ENCODE assay signal across 15 cellular contexts in genomic region chr19:39154626-39155100, GRCh38. TPM values are rescaled to one million over a fixed set of nuclear protein-coding genes. Genes with fewer than 3 reads are reported as not detected.
DNase-seq lines count a peak whose midpoint lies in the region; ATAC-seq and TF ChIP-seq lines count a peak whose summit lies in the region.
"Had no signal": no experiment of that assay in that cellular context is flagged by ENCODE, and none has a peak within 500 bp of the region (broad histone marks: within the 10 kb centered on the region; RNA-seq: fewer than 3 reads in every experiment).

No MANE protein-coding gene starts in this region.

- peak overlapping the region; percentile 81 for H3K27ac ChIP-seq in PC-3 (ENCODE audit: low read length)
- H3K27ac ChIP-seq in neuronal stem cell (replicated peaks; ENCODE audit: low read length): no peak overlapping the region

- no peak overlapping the region for H4K91ac ChIP-seq in neuronal stem cell (ENCODE audit: low read depth, low read length, poor library complexity)

- peak; percentile 56 for ATAC-seq in PC-3

- H3K4me1 ChIP-seq in PC-3 (ENCODE audit: insufficient read depth, low read length) (peaks cover 32% of the 10 kb centered on the region), neuronal stem cell (ENCODE audit: control insufficient read depth in 2 of 2, insufficient read depth in 1 of 2, low read depth in 1 of 2, low read length in 2 of 2) (peaks cover 0 to 29% of the 10 kb centered on the region in 2 donors)

- H3K27ac Mint-ChIP-seq in Calu3 (ENCODE audit: unreplicated experiment) (peak overlapping the region; percentile 77), chondrocyte (ENCODE audit: unreplicated experiment) (no peak overlapping the region)

- no CpG with 5 or more reads among the region's 11 CpGs for WGBS in neuronal stem cell (ENCODE audit: extremely low coverage in 2 of 2, insufficient read length in 2 of 2, insufficient replicate concordance in 1 of 2), 2 donors

- BruUV-seq in Calu3 (replicated peaks; lab: Mats Ljungman, UMichigan) (no TSS peak), PC-3 (replicated peaks; lab: Mats Ljungman, UMichigan) (no TSS peak)

- H3K18ac ChIP-seq in neuronal stem cell (ENCODE audit: low read length): no peak overlapping the region

- H3K36me3 Mint-ChIP-seq in Calu3 (ENCODE audit: insufficient read depth, unreplicated experiment): peaks cover 27% of the 10 kb centered on the region
- no peaks in the 10 kb centered on the region for H3K36me3 Mint-ChIP-seq in chondrocyte (ENCODE audit: low read depth)

- no peak for TF ChIP-seq POLR2A in erythroblast (IDR thresholded peaks at IDR 0.05; ENCODE audit: low read length)

- no peaks in the 10 kb centered on the region for H3K36me3 ChIP-seq in PC-3 (ENCODE audit: low read depth, low read length)
- H3K36me3 ChIP-seq in neuronal stem cell (replicated peaks in 1 of 2; ENCODE audit: control insufficient read depth in 2 of 2, insufficient read depth in 2 of 2, low read length in 2 of 2): peaks cover 0 to 5% of the 10 kb centered on the region in 2 donors

- H3K4me1 Mint-ChIP-seq in Calu3 (ENCODE audit: low read depth, unreplicated experiment): peaks cover 55% of the 10 kb centered on the region
- peaks cover 15% of the 10 kb centered on the region for H3K4me1 Mint-ChIP-seq in chondrocyte (ENCODE audit: low read depth)

- H3K4me3 Mint-ChIP-seq in Calu3 (ENCODE audit: low read depth, unreplicated experiment) (peak overlapping the region; percentile 61), chondrocyte (ENCODE audit: unreplicated experiment) (no peak overlapping the region)
- H3K4me3 Mint-ChIP-seq: CD4-positive, alpha-beta memory T cell had no signal

- no peaks in the 10 kb centered on the region for H3K9me2 ChIP-seq in PC-3 (replicated peaks; ENCODE audit: low read length)

- no peak overlapping the region for H3K14ac ChIP-seq in neuronal stem cell (ENCODE audit: low read length)

- POLR2A ChIA-PET in PC-3 (lab: Charles Lee; ENCODE audit: unreplicated experiment): no interaction called here

- H3K4me2 ChIP-seq in PC-3 (ENCODE audit: low read length) (peak overlapping the region; percentile 59), neuronal stem cell (ENCODE audit: insufficient read depth, low read length, poor library complexity, severe bottlenecking) (no peak overlapping the region)

- DNase-seq in Calu3 (peak; percentile 96), PC-3 (peak; percentile 75), erythroblast (lab: John Stamatoyannopoulos, UW) (peak; percentile 42 to 69), neuronal stem cell (ENCODE audit: low spot score) (no peak), NCI-H345 treated with DMSO at 0.1 percent for 48 hours (lab: John Stamatoyannopoulos, UW; ENCODE audit: unreplicated experiment) (no peak), chondrocyte (ENCODE audit: low spot score) (no peak), AG20443 (ENCODE audit: low spot score) (no peak), HuH-7.5 (ENCODE audit: low spot score) (no peak)
- DNase-seq: activated CD8-positive, alpha-beta memory T cell treated with anti-CD3 and anti-CD28 coated beads, Interleukin-2, amount 50 U/mL, for 48 hours; anterior cingulate cortex; CD4-positive, alpha-beta memory T cell; NCI-H1694 treated with DMSO at 0.1 percent for 48 hours; stimulated activated CD4-positive, alpha-beta T cell treated with anti-CD3 and anti-CD28 coated beads, Interleukin-2, amount 100 ng/mL, for 48 hours had no signal

- no peaks in the 10 kb centered on the region for H3F3A ChIP-seq in PC-3 (ENCODE audit: low read length, unreplicated experiment)

- intact Hi-C loops in Calu3 (cut with micrococcal nuclease; ENCODE audit: unreplicated experiment) (loop anchor here (5.0 kb wide), 1 partner anchor 373 kb away; no protein-coding TSS in a partner anchor), PC-3 (cut with micrococcal nuclease) (no loop called here)

- H2BK15ac ChIP-seq in neuronal stem cell (ENCODE audit: low read length): no peak overlapping the region

- H2BK120ac ChIP-seq in neuronal stem cell (ENCODE audit: low read depth, low read length): no peak overlapping the region

- H3K9ac ChIP-seq in PC-3 (ENCODE audit: low read length) (peak overlapping the region; percentile 40; the same call in 1 of the 2 replicates), neuronal stem cell (ENCODE audit: low read depth, low read length, poor library complexity) (no peak overlapping the region)

- H3K23ac ChIP-seq in neuronal stem cell (ENCODE audit: low read depth, low read length, poor library complexity): no peak overlapping the region

- H2BK12ac ChIP-seq in neuronal stem cell (ENCODE audit: low read length): no peak overlapping the region

- H4K20me1 ChIP-seq in PC-3 (ENCODE audit: low read length): no peaks in the 10 kb centered on the region

- peak overlapping the region; percentile 60 for H2AK5ac ChIP-seq in neuronal stem cell (ENCODE audit: low read depth, low read length)

- no peak overlapping the region for H4K8ac ChIP-seq in neuronal stem cell (ENCODE audit: low read depth, low read length)

- peaks cover 66% of the 10 kb centered on the region for H3K79me2 ChIP-seq in PC-3 (ENCODE audit: low read length)

- H3K4me3 ChIP-seq in PC-3 (ENCODE audit: low read length) (no peak overlapping the region), neuronal stem cell (ENCODE audit: low read length in 2 of 2) (no peak overlapping the region)

- H3K4ac ChIP-seq in neuronal stem cell (ENCODE audit: low read length): no peak overlapping the region

- H3K9me3 ChIP-seq in PC-3 (ENCODE audit: low read length) (no peaks in the 10 kb centered on the region), neuronal stem cell (replicated peaks in 1 of 2; ENCODE audit: control insufficient read depth in 2 of 2, insufficient read depth in 1 of 2, low read depth in 1 of 2, low read length in 2 of 2) (peaks cover 0 to 3% of the 10 kb centered on the region in 2 donors)

- H2AFZ ChIP-seq in PC-3 (ENCODE audit: low read length) (no peak overlapping the region), neuronal stem cell (ENCODE audit: low read length) (no peak overlapping the region)

- TF ChIP-seq CTCF in Calu3 (IDR thresholded peaks at IDR 0.05; ENCODE audit: unreplicated experiment) (peak; percentile 57), PC-3 (conservative IDR thresholded peaks at IDR 0.05; ENCODE audit: low read depth, low read length) (0 out of 2 replicates have a peak, but pooled peaks have one; percentile 9), chondrocyte (IDR thresholded peaks at IDR 0.05) (no peak)

- H3K27me3 ChIP-seq in PC-3 (ENCODE audit: low read length): no peaks in the 10 kb centered on the region
- H3K27me3 ChIP-seq in neuronal stem cell (ENCODE audit: control insufficient read depth in 3 of 3, insufficient read depth in 3 of 3, low read depth in 1 of 3, low read length in 3 of 3): peaks cover 0 to 2% (median 0%) of the 10 kb centered on the region in 3 experiments

- H3K79me1 ChIP-seq in neuronal stem cell (ENCODE audit: low read depth, low read length): peaks cover 25% of the 10 kb centered on the region

- CTCF ChIA-PET in Calu3 (lab: Charles Lee): interaction anchor here (0.5 to 1.4 kb wide), 3 partner anchors 12 to 184 kb away, joined by 3 to 5 read pairs (median 3); no protein-coding TSS in a partner anchor
- CTCF ChIA-PET in PC-3 (lab: Charles Lee): no interaction called here

- peak overlapping the region; percentile 28 for H2BK5ac ChIP-seq in neuronal stem cell (ENCODE audit: low read length)

- H3K9me3 Mint-ChIP-seq in Calu3 (ENCODE audit: low read depth, unreplicated experiment): no peaks in the 10 kb centered on the region
- H3K9me3 Mint-ChIP-seq in chondrocyte (ENCODE audit: low read depth): no peaks in the 10 kb centered on the region

- H3K27me3 Mint-ChIP-seq in Calu3 (ENCODE audit: unreplicated experiment) (no peaks in the 10 kb centered on the region), chondrocyte (ENCODE audit: low read depth) (no peaks in the 10 kb centered on the region)
- H3K27me3 Mint-ChIP-seq: CD4-positive, alpha-beta memory T cell had no signal

RNA-seq across cellular contexts. Expression of gene PAK4, which starts 29.1 kb away (rescaled TPM):
- 75.7 and 89.2 TPM in 2 replicates for total RNA-seq in Calu3 (2022)
- total RNA-seq in PC-3 (2014; rRNA removed): 13.5 and 16.2 TPM in 2 replicates
- 102 TPM for polyA plus RNA-seq in neuronal stem cell (2013, experiment 1 of 2)
- polyA plus RNA-seq in neuronal stem cell (2013, experiment 2 of 2): 96.5 TPM
- total RNA-seq in chondrocyte: 12.3 to 16.7 TPM (median 14.4 TPM) in 3 replicates

RNA-seq across cellular contexts. Expression of gene NCCRP1, which starts 42.1 kb away (rescaled TPM):
- total RNA-seq in Calu3 (2022): 2.0 and 2.1 TPM in 2 replicates
- total RNA-seq in PC-3 (2014; rRNA removed): 2.2 and 6.2 TPM in 2 replicates
- 2.0 TPM for polyA plus RNA-seq in neuronal stem cell (2013, experiment 1 of 2)
- 1.6 TPM for polyA plus RNA-seq in neuronal stem cell (2013, experiment 2 of 2)
- not detected in 3 replicates for total RNA-seq in chondrocyte
- total RNA-seq: CD4-positive, alpha-beta memory T cell; endothelial cell of umbilical vein; T-helper 2 cell treated with Interferon-gamma antibody and Interleukin-4, amounts not matched to agents 100 ng/mL and 5 ng/mL, for 36 hours had no signal
- polyA plus RNA-seq: CD4-positive, alpha-beta memory T cell had no signal

RNA-seq across cellular contexts. Expression of gene SYCN, which starts 49.4 kb away (rescaled TPM):
- total RNA-seq in Calu3 (2022) (not detected in 2 replicates), PC-3 (2014; rRNA removed) (not detected in 2 replicates), chondrocyte (not detected in 3 replicates)
- not detected for polyA plus RNA-seq in neuronal stem cell (2013, experiment 1 of 2)
- not detected for polyA plus RNA-seq in neuronal stem cell (2013, experiment 2 of 2)
- total RNA-seq: CD4-positive, alpha-beta memory T cell; endothelial cell of umbilical vein; T-helper 2 cell treated with Interferon-gamma antibody and Interleukin-4, amounts not matched to agents 100 ng/mL and 5 ng/mL, for 36 hours had no signal
- polyA plus RNA-seq: CD4-positive, alpha-beta memory T cell; endothelial cell of umbilical vein had no signal

Comparison
In these comparisons a context has a peak if more than half of its experiments do, and no peak if none do; other contexts are left out.
1. DNase-seq: peak in Calu3 (single experiment), PC-3 (single experiment) and erythroblast (2 of 2); none in neuronal stem cell (single experiment), NCI-H345 treated with DMSO at 0.1 percent for 48 hours (single experiment), chondrocyte (single experiment), AG20443 (single experiment) and HuH-7.5 (single experiment).